In genomic region chr9:94603259-94603776, GRCh38 we compare ENCODE assay signal across 8 cellular contexts. TPM values are rescaled to one million over a fixed set of nuclear protein-coding genes. Genes with fewer than 3 reads are reported as not detected.
DNase-seq lines count a peak whose midpoint lies in the region; ATAC-seq and TF ChIP-seq lines count a peak whose summit lies in the region.

No MANE protein-coding gene starts in this region.

- H3K4me1 ChIP-seq in lower lobe of right lung, result peaks cover 10% of the 10 kb centered on the region

- ATAC-seq in lower lobe of right lung (peak; percentile 84 to 85), HG03045 (IDR thresholded peaks at IDR 0.05; ENCODE audit: unreplicated experiment) (no peak)

- peaks cover 6% of the 10 kb centered on the region for H3K4me1 Mint-ChIP-seq in activated CD4-positive, alpha-beta T cell treated with anti-CD3 and anti-CD28 coated beads, Interleukin-2, amount 10 ng/mL, durations not matched to agents 24 days and 14 days

- H3K36me3 Mint-ChIP-seq in activated CD4-positive, alpha-beta T cell treated with anti-CD3 and anti-CD28 coated beads, Interleukin-2, amount 10 ng/mL, durations not matched to agents 24 days and 14 days (ENCODE audit: low read depth), result no peaks in the 10 kb centered on the region

- intact Hi-C loops in activated CD4-positive, alpha-beta T cell treated with anti-CD3 and anti-CD28 coated beads, Interleukin-2, amount 10 ng/mL, durations not matched to agents 24 days and 14 days (cut with micrococcal nuclease), result loop anchor here (2.0 kb wide), 1 partner anchor 49 kb away; the partner anchor contains the start of gene PCAT7
- intact Hi-C loops in lower lobe of right lung (cut with DNase I), result no loop called here

- H3K36me3 ChIP-seq in lower lobe of right lung, result peaks cover 43% of the 10 kb centered on the region

- H3K9me3 ChIP-seq in lower lobe of right lung, result no peaks in the 10 kb centered on the region

- no peaks in the 10 kb centered on the region for H3K27me3 ChIP-seq in lower lobe of right lung (ENCODE audit: low read depth)

- peaks cover 21% of the 10 kb centered on the region for H3K27me3 Mint-ChIP-seq in activated CD4-positive, alpha-beta T cell treated with anti-CD3 and anti-CD28 coated beads, Interleukin-2, amount 10 ng/mL, durations not matched to agents 24 days and 14 days

- no peak overlapping the region for H3K27ac ChIP-seq in lower lobe of right lung

- no peak overlapping the region for H3K4me3 ChIP-seq in lower lobe of right lung

- H3K4me3 Mint-ChIP-seq in activated CD4-positive, alpha-beta T cell treated with anti-CD3 and anti-CD28 coated beads, Interleukin-2, amount 10 ng/mL, durations not matched to agents 24 days and 14 days, result no peak overlapping the region

- DNase-seq in Ammon's horn (ENCODE audit: low spot score) (peak; percentile 70), H4 (ENCODE audit: low spot score) (peak; percentile 62), NCI-H226 (peak; percentile 56), dedifferentiated amniotic fluid mesenchymal stem cell (ENCODE audit: extremely low spot score) (peak; percentile 47), lower lobe of right lung (peak; percentile 74)
- DNase-seq in activated CD4-positive, alpha-beta T cell treated with anti-CD3 and anti-CD28 coated beads, Interleukin-2, amount 10 ng/mL, durations not matched to agents 24 days and 14 days, result peak; percentile 91
- DNase-seq in stimulated activated CD4-positive, alpha-beta T cell treated with anti-CD3 and anti-CD28 coated beads, TNF-alpha, amount 100 ng/mL, for 24 hours (ENCODE audit: low read depth in 3 of 3), result peak; percentile 46 to 74 (median 61)

- TF ChIP-seq CTCF in lower lobe of right lung (IDR thresholded peaks at IDR 0.05), result peak; percentile 59

- H3K27ac Mint-ChIP-seq in activated CD4-positive, alpha-beta T cell treated with anti-CD3 and anti-CD28 coated beads, Interleukin-2, amount 10 ng/mL, durations not matched to agents 24 days and 14 days, result no peak overlapping the region

- H3K9me3 Mint-ChIP-seq in activated CD4-positive, alpha-beta T cell treated with anti-CD3 and anti-CD28 coated beads, Interleukin-2, amount 10 ng/mL, durations not matched to agents 24 days and 14 days, result no peaks in the 10 kb centered on the region

RNA-seq across cellular contexts. Expression of gene FBP2, which starts 9.7 kb away (rescaled TPM):
- total RNA-seq in H4 (2014; rRNA removed; shearing (Covaris generic)), result 0.17 and 0.41 TPM in 2 replicates
- total RNA-seq in activated CD4-positive, alpha-beta T cell treated with anti-CD3 and anti-CD28 coated beads, Interleukin-2, amount 10 ng/mL, durations not matched to agents 24 days and 14 days, result not detected in 2 replicates
- total RNA-seq in lower lobe of right lung, result not detected

RNA-seq across cellular contexts. Expression of gene FBP1, which starts 36.0 kb away (rescaled TPM):
- total RNA-seq in H4 (2014; rRNA removed; shearing (Covaris generic)), result not detected in 2 replicates
- not detected in 2 replicates for total RNA-seq in activated CD4-positive, alpha-beta T cell treated with anti-CD3 and anti-CD28 coated beads, Interleukin-2, amount 10 ng/mL, durations not matched to agents 24 days and 14 days
- total RNA-seq in lower lobe of right lung, result 527 TPM

RNA-seq across cellular contexts. Expression of gene PCAT7, which starts 48.4 kb away (rescaled TPM):
- 2.5 and 2.8 TPM in 2 replicates for total RNA-seq in H4 (2014; rRNA removed; shearing (Covaris generic))
- total RNA-seq in activated CD4-positive, alpha-beta T cell treated with anti-CD3 and anti-CD28 coated beads, Interleukin-2, amount 10 ng/mL, durations not matched to agents 24 days and 14 days, result not detected in 2 replicates
- 0.30 TPM for total RNA-seq in lower lobe of right lung

Comparison
In these comparisons a context has a peak if more than half of its experiments do, and no peak if none do; other contexts are left out.
1. RNA of gene FBP1, which starts 36.0 kb away (total RNA-seq): 527 TPM in lower lobe of right lung (single experiment); not detected in activated CD4-positive, alpha-beta T cell treated with anti-CD3 and anti-CD28 coated beads, Interleukin-2, amount 10 ng/mL, durations not matched to agents 24 days and 14 days and not detected in H4; every median in the first group is over 100 times any median in the second.
2. Peak in every context shown above with its lines, with median percentiles within 50 percentile points of each other: DNase-seq.